Comparison of ENCODE assay signal across 1 cellular context in the genomic region with DNA sequence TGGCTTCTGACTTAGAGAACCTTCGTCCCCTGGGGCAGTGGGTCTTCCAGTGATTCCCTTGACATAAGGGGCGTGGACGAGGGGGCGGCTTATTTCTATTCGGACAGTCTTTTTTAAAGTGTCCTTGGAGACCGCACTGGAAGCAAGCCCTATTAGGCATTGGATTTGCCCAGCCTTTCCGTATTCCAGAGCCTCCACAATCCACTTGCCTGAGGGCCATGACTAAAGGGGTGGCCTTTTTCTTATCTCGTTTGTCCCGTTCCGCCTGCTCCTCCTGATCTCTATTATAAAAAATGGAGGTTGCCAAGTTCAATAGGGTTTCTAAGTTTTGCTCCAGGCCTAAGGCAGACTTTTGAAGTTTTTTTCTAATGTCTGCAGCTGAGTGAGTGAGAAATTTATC. TPM values are rescaled to one million over a fixed set of nuclear protein-coding genes. Genes with fewer than 3 reads are reported as not detected.
"Had no signal": no experiment of that assay in that cellular context is flagged by ENCODE, and none has a peak within 500 bp of the region (broad histone marks: within the 10 kb centered on the region; RNA-seq: fewer than 3 reads in every experiment).

No MANE protein-coding gene starts in this region.

RNA-seq across cellular contexts. Expression of a gene that starts 49.0 kb away (rescaled TPM):
- total RNA-seq: T-helper 2 cell treated with Interferon-gamma antibody and Interleukin-4, amounts not matched to agents 100 ng/mL and 5 ng/mL, for 36 hours had no signal
